ENCODE assay signal across 8 cellular contexts in the genomic region with DNA sequence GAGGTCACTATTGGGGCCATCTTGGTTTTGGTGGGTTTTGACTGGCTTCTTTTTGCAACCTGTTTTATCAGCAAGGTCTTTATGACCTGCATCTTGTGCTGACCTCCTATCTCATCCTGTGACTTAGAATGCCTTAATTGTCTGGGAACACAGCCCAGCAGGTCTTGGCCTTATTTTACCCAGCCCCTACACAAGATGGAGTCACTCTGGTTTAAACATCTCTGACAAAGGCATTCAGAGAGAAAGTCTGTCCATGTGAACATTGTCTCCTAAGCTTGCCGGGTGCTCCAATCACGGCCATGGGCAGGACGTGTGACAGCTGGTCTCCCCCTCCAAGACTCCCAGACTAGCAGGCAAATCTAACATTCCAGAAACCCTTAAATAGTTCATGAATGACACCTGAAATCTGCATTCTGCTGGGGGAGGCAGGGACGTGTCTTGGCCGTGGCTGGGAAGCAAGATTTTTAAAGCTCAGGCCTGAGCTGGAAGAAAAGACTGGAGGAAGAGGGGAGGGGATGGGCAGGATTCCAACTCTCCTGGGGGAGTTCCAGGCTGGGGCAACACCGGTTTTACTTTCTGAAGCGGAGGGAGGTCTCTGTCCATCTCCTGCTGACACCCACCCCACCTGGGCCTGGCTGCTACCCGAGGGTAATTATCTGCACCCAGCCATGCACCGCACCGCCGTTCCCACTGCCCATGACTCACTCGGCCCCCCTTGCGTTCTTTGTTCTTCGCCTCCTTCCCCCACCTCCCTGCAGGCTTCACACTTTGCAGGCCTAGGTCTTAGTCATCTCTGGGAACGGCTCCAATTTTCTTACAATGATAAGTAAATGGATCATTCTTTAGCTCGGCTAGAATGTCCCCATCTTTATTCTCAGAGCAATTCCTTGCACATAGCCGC. TPM values are rescaled to one million over a fixed set of nuclear protein-coding genes. Genes with fewer than 3 reads are reported as not detected.
DNase-seq lines count a peak whose midpoint lies in the region; ATAC-seq and TF ChIP-seq lines count a peak whose summit lies in the region.

No MANE protein-coding gene starts in this region.

- no peaks in the 10 kb centered on the region for H3K79me2 ChIP-seq in SK-N-SH (ENCODE audit: insufficient read depth)

- no peak overlapping the region for H3K4me3 Mint-ChIP-seq in activated CD4-positive, alpha-beta T cell treated with anti-CD3 and anti-CD28 coated beads for 36 hours
- H3K4me3 Mint-ChIP-seq in endothelial cell (ENCODE audit: unreplicated experiment), result no peak overlapping the region
- H3K4me3 Mint-ChIP-seq in activated T-cell treated with anti-CD3 and anti-CD28 coated beads, Interleukin-2, amount 50 U/mL, for 72 hours, result no peak overlapping the region

- no peak overlapping the region; the same call in 1 of the 2 replicates for H3K9ac ChIP-seq in SK-N-SH

- H3K9me2 ChIP-seq in SK-N-SH, result no peaks in the 10 kb centered on the region

- H3K4me1 ChIP-seq in SK-N-SH (ENCODE audit: control insufficient read depth in 1 of 2, insufficient read depth in 2 of 2, low read depth in 1 of 2, low read length in 1 of 2) (peaks cover 0 to 9% of the 10 kb centered on the region in 2 experiments; a peak in 2 of 4 replicates), gastroesophageal sphincter (peaks cover 0 to 20% (median 4%) of the 10 kb centered on the region in 3 donors), ovary (ENCODE audit: insufficient read depth) (peaks cover 4% of the 10 kb centered on the region)

- 6% methylated on average over 14 of the region's 17 CpGs for WGBS in SK-N-SH (ENCODE audit: low lambda C conversion rate)
- WGBS in gastroesophageal sphincter (ENCODE audit: low coverage in 1 of 2), 2 donors, result 2 to 7% methylated on average over 13 to 14 of the region's 17 CpGs
- WGBS in ovary, 3 donors, result 4 to 10% (median 6%) methylated on average over 17 of the region's 17 CpGs

- no peaks in the 10 kb centered on the region for H3K4me1 Mint-ChIP-seq in activated CD4-positive, alpha-beta T cell treated with anti-CD3 and anti-CD28 coated beads for 36 hours
- no peaks in the 10 kb centered on the region for H3K4me1 Mint-ChIP-seq in endothelial cell (ENCODE audit: unreplicated experiment)
- peaks cover 4% of the 10 kb centered on the region for H3K4me1 Mint-ChIP-seq in activated T-cell treated with anti-CD3 and anti-CD28 coated beads, Interleukin-2, amount 50 U/mL, for 72 hours (ENCODE audit: low read depth)

- H3K36me3 ChIP-seq in SK-N-SH (replicated peaks in 1 of 2; ENCODE audit: control insufficient read depth in 1 of 2, insufficient read depth in 2 of 2, low read length in 1 of 2), result no peaks in the 10 kb centered on the region
- no peaks in the 10 kb centered on the region for H3K36me3 ChIP-seq in gastroesophageal sphincter
- H3K36me3 ChIP-seq in ovary, result no peaks in the 10 kb centered on the region

- peak overlapping the region in 1 of 2 experiments; percentile 49; a peak in 3 of 4 replicates for H3K27ac ChIP-seq in SK-N-SH (ENCODE audit: low read depth in 2 of 2, low read length in 1 of 2)
- H3K27ac ChIP-seq in gastroesophageal sphincter, result peak overlapping the region in 3 of 4 donors; percentile 67 to 81 (median 79)
- H3K27ac ChIP-seq in ovary, result no peak overlapping the region

- H3K27me3 ChIP-seq in SK-N-SH (ENCODE audit: insufficient read depth) (no peaks in the 10 kb centered on the region; the same call in 1 of the 2 replicates), gastroesophageal sphincter (no peaks in the 10 kb centered on the region), ovary (no peaks in the 10 kb centered on the region)

- peaks cover 10% of the 10 kb centered on the region for H3F3A ChIP-seq in SK-N-SH (replicated peaks; ENCODE audit: insufficient read depth)

- H3K4me2 ChIP-seq in SK-N-SH, result peak overlapping the region; percentile 39; the same call in 1 of the 2 replicates

- no peaks in the 10 kb centered on the region for H3K27me3 Mint-ChIP-seq in activated CD4-positive, alpha-beta T cell treated with anti-CD3 and anti-CD28 coated beads for 36 hours
- peaks cover 2% of the 10 kb centered on the region for H3K27me3 Mint-ChIP-seq in endothelial cell (ENCODE audit: unreplicated experiment)
- no peaks in the 10 kb centered on the region for H3K27me3 Mint-ChIP-seq in activated T-cell treated with anti-CD3 and anti-CD28 coated beads, Interleukin-2, amount 50 U/mL, for 72 hours (ENCODE audit: low read depth)

- no peaks in the 10 kb centered on the region for H3K9me3 ChIP-seq in SK-N-SH
- no peaks in the 10 kb centered on the region for H3K9me3 ChIP-seq in gastroesophageal sphincter
- H3K9me3 ChIP-seq in ovary, result no peaks in the 10 kb centered on the region

- DNase-seq in activated CD4-positive, alpha-beta T cell treated with anti-CD3 and anti-CD28 coated beads for 48 hours, result peak; percentile 4
- no peak for DNase-seq in activated CD4-positive, alpha-beta T cell treated with anti-CD3 and anti-CD28 coated beads for 36 hours
- DNase-seq in SK-N-SH (peak; percentile 30), ovary (peak; percentile 75 to 83 (median 80)), endothelial cell (ENCODE audit: low spot score) (no peak)
- no peak for DNase-seq in activated T-cell treated with anti-CD3 and anti-CD28 coated beads, Interleukin-2, amount 50 U/mL, for 72 hours

- TF ChIP-seq CTCF in SK-N-SH (IDR thresholded peaks at IDR 0.05) (no peak), gastroesophageal sphincter (IDR thresholded peaks at IDR 0.05) (no peak), ovary (IDR thresholded peaks at IDR 0.05) (no peak), endothelial cell (IDR thresholded peaks at IDR 0.05; ENCODE audit: unreplicated experiment) (no peak)

- TF ChIP-seq RAD21 in SK-N-SH (IDR thresholded peaks at IDR 0.05; ENCODE audit: low read length), result no peak

- no peak overlapping the region for H3K27ac Mint-ChIP-seq in activated CD4-positive, alpha-beta T cell treated with anti-CD3 and anti-CD28 coated beads for 36 hours
- H3K27ac Mint-ChIP-seq in endothelial cell (ENCODE audit: unreplicated experiment), result no peak overlapping the region
- no peak overlapping the region for H3K27ac Mint-ChIP-seq in activated T-cell treated with anti-CD3 and anti-CD28 coated beads, Interleukin-2, amount 50 U/mL, for 72 hours

- intact Hi-C loops in activated CD4-positive, alpha-beta T cell treated with anti-CD3 and anti-CD28 coated beads for 36 hours (cut with DNase I, micrococcal nuclease), result no loop called here
- intact Hi-C loops in ovary (cut with DNase I), result loop anchor here in 3 of 4 donors (5.0 to 10.0 kb wide), 2 partner anchors 418 to 421 kb away; no protein-coding TSS in a partner anchor

- peak; percentile 12 to 89; a peak in 2 of 4 replicates for TF ChIP-seq EP300 in SK-N-SH (IDR thresholded peaks at IDR 0.05; ENCODE audit: borderline replicate concordance in 1 of 2, low read depth in 1 of 2, low read length in 1 of 2)
- TF ChIP-seq EP300 in gastroesophageal sphincter (IDR thresholded peaks at IDR 0.05), result no peak
- TF ChIP-seq EP300 in ovary (IDR thresholded peaks at IDR 0.05), result no peak

- H3K4me3 ChIP-seq in SK-N-SH (ENCODE audit: low read depth in 2 of 2, low read length in 1 of 2) (no peak overlapping the region), gastroesophageal sphincter (no peak overlapping the region), ovary (no peak overlapping the region)

- H3K9me3 Mint-ChIP-seq in activated CD4-positive, alpha-beta T cell treated with anti-CD3 and anti-CD28 coated beads for 36 hours (ENCODE audit: low read depth), result no peaks in the 10 kb centered on the region
- H3K9me3 Mint-ChIP-seq in endothelial cell (ENCODE audit: unreplicated experiment), result peaks cover 21% of the 10 kb centered on the region
- no peaks in the 10 kb centered on the region for H3K9me3 Mint-ChIP-seq in activated T-cell treated with anti-CD3 and anti-CD28 coated beads, Interleukin-2, amount 50 U/mL, for 72 hours

- H3K36me3 Mint-ChIP-seq in activated CD4-positive, alpha-beta T cell treated with anti-CD3 and anti-CD28 coated beads for 36 hours (ENCODE audit: low read depth), result no peaks in the 10 kb centered on the region
- peaks cover 4% of the 10 kb centered on the region for H3K36me3 Mint-ChIP-seq in endothelial cell (ENCODE audit: low read depth, unreplicated experiment)
- no peaks in the 10 kb centered on the region for H3K36me3 Mint-ChIP-seq in activated T-cell treated with anti-CD3 and anti-CD28 coated beads, Interleukin-2, amount 50 U/mL, for 72 hours (ENCODE audit: insufficient read depth in 2 of 2)

- POLR2A ChIA-PET in activated CD4-positive, alpha-beta T cell treated with anti-CD3 and anti-CD28 coated beads for 36 hours (lab: Charles Lee), result no interaction called here
- POLR2A ChIA-PET in SK-N-SH (lab: Yijun Ruan, JAX), result no interaction called here

- H4K20me1 ChIP-seq in SK-N-SH (ENCODE audit: insufficient read depth), result no peaks in the 10 kb centered on the region

- no peak for ATAC-seq in activated CD4-positive, alpha-beta T cell treated with anti-CD3 and anti-CD28 coated beads for 36 hours
- ATAC-seq in gastroesophageal sphincter, result peak; percentile 92
- no peak for ATAC-seq in activated T-cell treated with anti-CD3 and anti-CD28 coated beads, Interleukin-2, amount 50 U/mL, for 72 hours (replicated peaks in 1 of 2)
- no peak for ATAC-seq in HG03521 (IDR thresholded peaks at IDR 0.05; ENCODE audit: unreplicated experiment)

- peak overlapping the region; percentile 37; the same call in 1 of the 2 replicates for H2AFZ ChIP-seq in SK-N-SH (ENCODE audit: low read depth)

- CTCF ChIA-PET in activated CD4-positive, alpha-beta T cell treated with anti-CD3 and anti-CD28 coated beads for 36 hours (lab: Charles Lee), result no interaction called here
- CTCF ChIA-PET in SK-N-SH (lab: Yijun Ruan, JAX), result interaction anchor here (0.5 to 0.6 kb wide), 2 partner anchors 194 to 460 kb away, joined by 3 to 4 read pairs; no protein-coding TSS in a partner anchor

- TF ChIP-seq POLR2A in gastroesophageal sphincter (IDR thresholded peaks at IDR 0.05) (no peak), ovary (IDR thresholded peaks at IDR 0.05) (no peak)

RNA-seq across cellular contexts. Expression of gene OR1M1, which starts 11.5 kb away (rescaled TPM):
- not detected for total RNA-seq in activated CD4-positive, alpha-beta T cell treated with anti-CD3 and anti-CD28 coated beads for 36 hours
- polyA plus RNA-seq in SK-N-SH (2012; rRNA removed) (not detected in 2 replicates), ovary (not detected)
- not detected in 2 replicates for polyA plus RNA-seq in SK-N-SH (2012; cell fraction: cytosol; rRNA removed)
- not detected in 2 replicates for polyA plus RNA-seq in SK-N-SH (2012; cell fraction: nucleus; rRNA removed)
- total RNA-seq in gastroesophageal sphincter (not detected), ovary (under 1 TPM in 1 of 7 donors, not detected in 6; 0.34 TPM), endothelial cell (ENCODE audit: unreplicated experiment) (not detected)
- not detected for total RNA-seq in activated T-cell treated with anti-CD3 and anti-CD28 coated beads, Interleukin-2, amount 50 U/mL, for 72 hours

RNA-seq across cellular contexts. Expression of gene OR7G2, which starts 32.0 kb away (rescaled TPM):
- total RNA-seq in activated CD4-positive, alpha-beta T cell treated with anti-CD3 and anti-CD28 coated beads for 36 hours, result not detected
- polyA plus RNA-seq in SK-N-SH (2012; rRNA removed) (not detected in 2 replicates), ovary (not detected)
- not detected in 2 replicates for polyA plus RNA-seq in SK-N-SH (2012; cell fraction: cytosol; rRNA removed)
- not detected in 2 replicates for polyA plus RNA-seq in SK-N-SH (2012; cell fraction: nucleus; rRNA removed)
- total RNA-seq in gastroesophageal sphincter (not detected), ovary (not detected), endothelial cell (ENCODE audit: unreplicated experiment) (not detected)
- not detected for total RNA-seq in activated T-cell treated with anti-CD3 and anti-CD28 coated beads, Interleukin-2, amount 50 U/mL, for 72 hours

RNA-seq across cellular contexts. Expression of gene OR7G1, which starts 40.2 kb away (rescaled TPM):
- total RNA-seq in activated CD4-positive, alpha-beta T cell treated with anti-CD3 and anti-CD28 coated beads for 36 hours, result not detected
- polyA plus RNA-seq in SK-N-SH (2012; rRNA removed), result not detected in 2 replicates
- not detected in 2 replicates for polyA plus RNA-seq in SK-N-SH (2012; cell fraction: cytosol; rRNA removed)
- not detected in 2 replicates for polyA plus RNA-seq in SK-N-SH (2012; cell fraction: nucleus; rRNA removed)
- not detected for total RNA-seq in gastroesophageal sphincter
- not detected for total RNA-seq in ovary
- polyA plus RNA-seq in ovary, result not detected
- total RNA-seq in endothelial cell (ENCODE audit: unreplicated experiment), result not detected
- total RNA-seq in activated T-cell treated with anti-CD3 and anti-CD28 coated beads, Interleukin-2, amount 50 U/mL, for 72 hours, result not detected

RNA-seq across cellular contexts. Expression of gene OR7G3, which starts 51.4 kb away (rescaled TPM):
- not detected for total RNA-seq in activated CD4-positive, alpha-beta T cell treated with anti-CD3 and anti-CD28 coated beads for 36 hours
- polyA plus RNA-seq in SK-N-SH (2012; rRNA removed) (not detected in 2 replicates), ovary (not detected)
- polyA plus RNA-seq in SK-N-SH (2012; cell fraction: cytosol; rRNA removed), result not detected in 2 replicates
- not detected in 2 replicates for polyA plus RNA-seq in SK-N-SH (2012; cell fraction: nucleus; rRNA removed)
- total RNA-seq in gastroesophageal sphincter (not detected), ovary (not detected), endothelial cell (ENCODE audit: unreplicated experiment) (not detected)
- not detected for total RNA-seq in activated T-cell treated with anti-CD3 and anti-CD28 coated beads, Interleukin-2, amount 50 U/mL, for 72 hours

Comparison
In these comparisons a context has a peak if more than half of its experiments do, and no peak if none do; other contexts are left out.
1. DNase-seq: peak in activated CD4-positive, alpha-beta T cell treated with anti-CD3 and anti-CD28 coated beads for 48 hours (single experiment), SK-N-SH (single experiment) and ovary (5 of 5); none in activated CD4-positive, alpha-beta T cell treated with anti-CD3 and anti-CD28 coated beads for 36 hours (single experiment), endothelial cell (single experiment) and activated T-cell treated with anti-CD3 and anti-CD28 coated beads, Interleukin-2, amount 50 U/mL, for 72 hours (0 of 2).
2. H3K27ac ChIP-seq: peak in gastroesophageal sphincter (3 of 4); none in ovary (0 of 2).
3. intact Hi-C loops: an anchor here in ovary (5.0 to 10.0 kb wide); none called in activated CD4-positive, alpha-beta T cell treated with anti-CD3 and anti-CD28 coated beads for 36 hours.